Comparison of ENCODE assay signal across 9 cellular contexts in genomic region chr12:16606201-16606849, GRCh38. TPM values are rescaled to one million over a fixed set of nuclear protein-coding genes. Genes with fewer than 3 reads are reported as not detected.
DNase-seq lines count a peak whose midpoint lies in the region; ATAC-seq lines count a peak whose summit lies in the region.
"Had no signal": no experiment of that assay in that cellular context is flagged by ENCODE, and none has a peak within 500 bp of the region (broad histone marks: within the 10 kb centered on the region; RNA-seq: fewer than 3 reads in every experiment).

No MANE protein-coding gene starts in this region.

- H3K36me3 ChIP-seq in MG63, result no peaks in the 10 kb centered on the region

- peaks cover 3% of the 10 kb centered on the region for H3K27me3 ChIP-seq in MG63

- H3K4me3 ChIP-seq in MG63 (peak overlapping the region; percentile 44), skin epidermis (peak overlapping the region in 6 of 7 experiments; percentile 11 to 42 (median 24))

- ATAC-seq in HG02970 (IDR thresholded peaks at IDR 0.05; ENCODE audit: low FRiP score, unreplicated experiment), result no peak

- H3K27ac ChIP-seq in skin epidermis, result peak overlapping the region in 4 of 21 experiments; percentile 15 to 74 (median 55)
- H3K27ac ChIP-seq: C4-2B had no signal

- peak; percentile 1 for DNase-seq in SKM-1 treated with dmso at 0.1 percent for 144 hours (lab: John Stamatoyannopoulos, UW; ENCODE audit: unreplicated experiment)
- DNase-seq in SKM-1 (lab: John Stamatoyannopoulos, UW; ENCODE audit: unreplicated experiment), result no peak
- peak; percentile 46 for DNase-seq in MG63
- peak in 40 of 58 donors; percentile 5 to 83 (median 53) for DNase-seq in anterior cingulate cortex (lab: John Stamatoyannopoulos, UW)
- peak; percentile 71 for DNase-seq in iPS-NIHi11 (ENCODE audit: low spot score)
- no peak for DNase-seq in RKO (ENCODE audit: low spot score)

- H3K9me3 ChIP-seq in MG63, result no peaks in the 10 kb centered on the region

RNA-seq across cellular contexts. Expression of gene LMO3, which starts 0.4 kb away (rescaled TPM):
- total RNA-seq in MG63 (2014; rRNA removed; shearing (Covaris generic); ENCODE audit: low replicate concordance), result not detected in 2 replicates

Comparison
In these comparisons a context has a peak if more than half of its experiments do, and no peak if none do; other contexts are left out.
1. DNase-seq: peak in SKM-1 treated with dmso at 0.1 percent for 144 hours (single experiment), MG63 (single experiment), anterior cingulate cortex (40 of 58) and iPS-NIHi11 (single experiment); none in SKM-1 (single experiment) and RKO (single experiment).